In the genomic region with DNA sequence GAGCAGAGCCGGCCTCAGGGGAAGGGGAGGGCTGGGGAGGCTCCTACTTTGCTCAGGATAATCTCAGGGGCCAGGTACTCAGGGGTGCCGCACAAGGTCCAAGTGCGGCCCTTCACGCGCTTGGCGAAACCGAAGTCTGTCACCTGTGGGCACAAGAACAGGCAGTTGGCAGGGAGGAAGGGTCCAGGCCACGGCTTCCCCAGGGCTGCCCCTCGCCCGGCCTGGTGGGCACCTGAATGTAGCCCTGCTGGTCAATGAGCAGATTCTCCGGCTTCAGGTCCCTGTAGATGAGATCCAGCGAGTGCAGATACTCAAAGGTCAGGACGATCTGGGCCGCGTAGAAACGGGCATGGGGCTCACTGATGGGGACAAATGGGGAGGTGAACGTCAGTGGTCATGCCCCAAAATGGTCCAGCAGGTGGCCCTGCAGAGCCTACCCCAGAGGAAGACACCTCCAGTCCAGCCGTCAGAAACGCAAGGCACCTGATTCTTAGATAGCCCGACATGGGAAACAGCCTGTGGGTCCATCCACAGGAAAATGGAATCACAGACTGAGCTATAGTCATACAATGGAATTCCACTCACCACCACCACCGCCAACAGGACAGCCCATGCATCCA, we compare ENCODE assay signal across 2 cellular contexts.
A peak's percentile ranks its signal among the peaks of the same experiment; 100 is the strongest.
TF ChIP-seq lines count a peak whose summit lies in the region.

No MANE protein-coding gene starts in this region.

TF ChIP-seq in IMR-90, 13 proteins besides CTCF, POLR2A, EP300 and RAD21:
- peak; percentile 12; the same call in 1 of the 2 replicates for TF ChIP-seq SMC3 (IDR thresholded peaks at IDR 0.05; ENCODE audit: low read depth, low read length)
- TF ChIP-seq MAZ (IDR thresholded peaks at IDR 0.05; ENCODE audit: borderline replicate concordance, low read depth, low read length), result no peak

TF ChIP-seq in HepG2, 621 proteins besides CTCF, POLR2A, EP300 and RAD21 (continues in another document):
- TF ChIP-seq POLR2AphosphoS2 (IDR thresholded peaks at IDR 0.05; ENCODE audit: low read depth, low read length), result no peak
- TF ChIP-seq RORA (CRISPR knock-in tag; IDR thresholded peaks at IDR 0.05), result no peak
- no peak for TF ChIP-seq MXI1 (IDR thresholded peaks at IDR 0.05; ENCODE audit: borderline replicate concordance, low read depth, low read length)
- no peak for TF ChIP-seq CENPX (CRISPR knock-in tag; IDR thresholded peaks at IDR 0.05)
- TF ChIP-seq ZNF644 (CRISPR knock-in tag; IDR thresholded peaks at IDR 0.05; ENCODE audit: low read depth), result no peak
- no peak for TF ChIP-seq JARID2 (CRISPR knock-in tag; IDR thresholded peaks at IDR 0.05; ENCODE audit: insufficient replicate concordance)
- no peak for TF ChIP-seq ZNF362 (CRISPR knock-in tag; IDR thresholded peaks at IDR 0.05; ENCODE audit: borderline replicate concordance)
- no peak for TF ChIP-seq MLXIP (CRISPR knock-in tag; IDR thresholded peaks at IDR 0.05; ENCODE audit: borderline replicate concordance)
- no peak for TF ChIP-seq SETDB1 (CRISPR knock-in tag; IDR thresholded peaks at IDR 0.05; ENCODE audit: borderline replicate concordance)
- TF ChIP-seq HNF4A (CRISPR knock-in tag; IDR thresholded peaks at IDR 0.05), result no peak
- TF ChIP-seq KAT8 (CRISPR knock-in tag; IDR thresholded peaks at IDR 0.05), result no peak
- no peak for TF ChIP-seq WIZ (CRISPR knock-in tag; IDR thresholded peaks at IDR 0.05)
- no peak for TF ChIP-seq NFIC (IDR thresholded peaks at IDR 0.05; ENCODE audit: low read length)
- TF ChIP-seq SNAI1 (CRISPR knock-in tag; IDR thresholded peaks at IDR 0.05; ENCODE audit: borderline replicate concordance), result no peak
- TF ChIP-seq ZNF784 (CRISPR knock-in tag; IDR thresholded peaks at IDR 0.05; ENCODE audit: borderline replicate concordance), result no peak
- no peak for TF ChIP-seq HOXA9 (CRISPR knock-in tag; IDR thresholded peaks at IDR 0.05; ENCODE audit: borderline replicate concordance)
- no peak for TF ChIP-seq MYNN (CRISPR knock-in tag; IDR thresholded peaks at IDR 0.05; ENCODE audit: low read depth)
- TF ChIP-seq SMC3 (IDR thresholded peaks at IDR 0.05; ENCODE audit: low read length), result peak; percentile 53
- TF ChIP-seq MAF1 (CRISPR knock-in tag; IDR thresholded peaks at IDR 0.05; ENCODE audit: borderline replicate concordance), result no peak
- TF ChIP-seq ZBTB38 (CRISPR knock-in tag; IDR thresholded peaks at IDR 0.05), result peak; percentile 67
- TF ChIP-seq ZNF549 (CRISPR knock-in tag; IDR thresholded peaks at IDR 0.05), result no peak
- TF ChIP-seq, protein P1, sequence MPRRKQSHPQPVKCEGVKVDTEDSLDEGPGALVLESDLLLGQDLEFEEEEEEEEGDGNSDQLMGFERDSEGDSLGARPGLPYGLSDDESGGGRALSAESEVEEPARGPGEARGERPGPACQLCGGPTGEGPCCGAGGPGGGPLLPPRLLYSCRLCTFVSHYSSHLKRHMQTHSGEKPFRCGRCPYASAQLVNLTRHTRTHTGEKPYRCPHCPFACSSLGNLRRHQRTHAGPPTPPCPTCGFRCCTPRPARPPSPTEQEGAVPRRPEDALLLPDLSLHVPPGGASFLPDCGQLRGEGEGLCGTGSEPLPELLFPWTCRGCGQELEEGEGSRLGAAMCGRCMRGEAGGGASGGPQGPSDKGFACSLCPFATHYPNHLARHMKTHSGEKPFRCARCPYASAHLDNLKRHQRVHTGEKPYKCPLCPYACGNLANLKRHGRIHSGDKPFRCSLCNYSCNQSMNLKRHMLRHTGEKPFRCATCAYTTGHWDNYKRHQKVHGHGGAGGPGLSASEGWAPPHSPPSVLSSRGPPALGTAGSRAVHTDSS (CRISPR knock-in tag; conservative IDR thresholded peaks at IDR 0.05), result no peak
- TF ChIP-seq JUND (CRISPR knock-in tag; IDR thresholded peaks at IDR 0.05), result no peak
- TF ChIP-seq ZNF737 (CRISPR knock-in tag; IDR thresholded peaks at IDR 0.05; ENCODE audit: borderline replicate concordance), result no peak
- TF ChIP-seq ZNF235 (CRISPR knock-in tag; IDR thresholded peaks at IDR 0.05; ENCODE audit: borderline replicate concordance), result no peak
- TF ChIP-seq, protein P2, sequence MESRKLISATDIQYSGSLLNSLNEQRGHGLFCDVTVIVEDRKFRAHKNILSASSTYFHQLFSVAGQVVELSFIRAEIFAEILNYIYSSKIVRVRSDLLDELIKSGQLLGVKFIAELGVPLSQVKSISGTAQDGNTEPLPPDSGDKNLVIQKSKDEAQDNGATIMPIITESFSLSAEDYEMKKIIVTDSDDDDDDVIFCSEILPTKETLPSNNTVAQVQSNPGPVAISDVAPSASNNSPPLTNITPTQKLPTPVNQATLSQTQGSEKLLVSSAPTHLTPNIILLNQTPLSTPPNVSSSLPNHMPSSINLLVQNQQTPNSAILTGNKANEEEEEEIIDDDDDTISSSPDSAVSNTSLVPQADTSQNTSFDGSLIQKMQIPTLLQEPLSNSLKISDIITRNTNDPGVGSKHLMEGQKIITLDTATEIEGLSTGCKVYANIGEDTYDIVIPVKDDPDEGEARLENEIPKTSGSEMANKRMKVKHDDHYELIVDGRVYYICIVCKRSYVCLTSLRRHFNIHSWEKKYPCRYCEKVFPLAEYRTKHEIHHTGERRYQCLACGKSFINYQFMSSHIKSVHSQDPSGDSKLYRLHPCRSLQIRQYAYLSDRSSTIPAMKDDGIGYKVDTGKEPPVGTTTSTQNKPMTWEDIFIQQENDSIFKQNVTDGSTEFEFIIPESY (CRISPR knock-in tag; IDR thresholded peaks at IDR 0.05), result peak; percentile 82
- TF ChIP-seq, protein P3, sequence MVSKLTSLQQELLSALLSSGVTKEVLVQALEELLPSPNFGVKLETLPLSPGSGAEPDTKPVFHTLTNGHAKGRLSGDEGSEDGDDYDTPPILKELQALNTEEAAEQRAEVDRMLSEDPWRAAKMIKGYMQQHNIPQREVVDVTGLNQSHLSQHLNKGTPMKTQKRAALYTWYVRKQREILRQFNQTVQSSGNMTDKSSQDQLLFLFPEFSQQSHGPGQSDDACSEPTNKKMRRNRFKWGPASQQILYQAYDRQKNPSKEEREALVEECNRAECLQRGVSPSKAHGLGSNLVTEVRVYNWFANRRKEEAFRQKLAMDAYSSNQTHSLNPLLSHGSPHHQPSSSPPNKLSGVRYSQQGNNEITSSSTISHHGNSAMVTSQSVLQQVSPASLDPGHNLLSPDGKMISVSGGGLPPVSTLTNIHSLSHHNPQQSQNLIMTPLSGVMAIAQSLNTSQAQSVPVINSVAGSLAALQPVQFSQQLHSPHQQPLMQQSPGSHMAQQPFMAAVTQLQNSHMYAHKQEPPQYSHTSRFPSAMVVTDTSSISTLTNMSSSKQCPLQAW (CRISPR knock-in tag; IDR thresholded peaks at IDR 0.05), result no peak
- 0 out of 2 replicates have a peak, but pooled peaks have one; percentile 26 for TF ChIP-seq E2F2 (CRISPR knock-in tag; IDR thresholded peaks at IDR 0.05; ENCODE audit: borderline replicate concordance)
- TF ChIP-seq PBX3 (CRISPR knock-in tag; IDR thresholded peaks at IDR 0.05; ENCODE audit: borderline replicate concordance), result no peak
- no peak for TF ChIP-seq ZNF619 (CRISPR knock-in tag; IDR thresholded peaks at IDR 0.05)
- no peak for TF ChIP-seq AKAP8 (CRISPR knock-in tag; IDR thresholded peaks at IDR 0.05)
- no peak for TF ChIP-seq MAFK (conservative IDR thresholded peaks at IDR 0.05 in 1 of 2, IDR thresholded peaks at IDR 0.05 in 1 of 2; ENCODE audit: low read length in 2 of 2)
- no peak for TF ChIP-seq ZNF609 (CRISPR knock-in tag; IDR thresholded peaks at IDR 0.05; ENCODE audit: borderline replicate concordance)
- no peak for TF ChIP-seq FOSL2 (CRISPR knock-in tag; IDR thresholded peaks at IDR 0.05)
- TF ChIP-seq ZMYM2 (CRISPR knock-in tag; IDR thresholded peaks at IDR 0.05), result no peak
- no peak for TF ChIP-seq HMGXB4 (CRISPR knock-in tag; IDR thresholded peaks at IDR 0.05; ENCODE audit: borderline replicate concordance in 1 of 2, low read depth in 1 of 2)
- TF ChIP-seq SRSF4 (IDR thresholded peaks at IDR 0.05; ENCODE audit: low read depth, low read length, poor library complexity, severe bottlenecking), result no peak
